Comparison of ENCODE assay signal across 8 cellular contexts in genomic region chr7:42691030-42691639, GRCh38.
A peak's percentile ranks its signal among the peaks of the same experiment; 100 is the strongest.
DNase-seq lines count a peak whose midpoint lies in the region; ATAC-seq and TF ChIP-seq lines count a peak whose summit lies in the region.

No MANE protein-coding gene starts in this region.

- 60 to 65% (median 61%) methylated on average over 8 of the region's 8 CpGs for WGBS in psoas muscle, 3 donors

- DNase-seq in DMS 273 (lab: John Stamatoyannopoulos, UW; ENCODE audit: unreplicated experiment), result peak; percentile 44
- DNase-seq in DMS 273 treated with DMSO at 0.1 percent for 48 hours (lab: John Stamatoyannopoulos, UW), result no peak
- DNase-seq in Panc1 (ENCODE audit: low read depth, low spot score), result no peak
- peak; percentile 77 for DNase-seq in fibroblast of the aortic adventitia (ENCODE audit: low read depth)
- DNase-seq in psoas muscle, result no peak
- DNase-seq in occipital lobe (lab: John Stamatoyannopoulos, UW), result no peak
- DNase-seq in stimulated activated CD4-positive, alpha-beta T cell treated with anti-CD3 and anti-CD28 coated beads, Interleukin-4, amount 100 ng/mL, for 4 hours, result no peak
- no peak for DNase-seq in activated CD4-positive, alpha-beta T cell treated with anti-CD3 and anti-CD28 coated beads, Interleukin-2, amount 50 U/mL, for 1 hour

- no TSS peak for BruUV-seq in Panc1 (replicated peaks; lab: Mats Ljungman, UMichigan)

- CTCF ChIA-PET in Panc1 (lab: Charles Lee), result interaction anchor here (1.1 kb wide), 1 partner anchor 750 kb away, joined by 3 read pairs; no protein-coding TSS in a partner anchor

- POLR2A ChIA-PET in Panc1 (lab: Charles Lee), result no interaction called here

- no peaks in the 10 kb centered on the region for H3K9me3 ChIP-seq in Panc1 (ENCODE audit: control insufficient read depth, insufficient read depth, low read depth, low read length)
- no peaks in the 10 kb centered on the region for H3K9me3 ChIP-seq in psoas muscle

- ATAC-seq in Panc1, result peak; percentile 86
- peak in 1 of 4 donors; percentile 40 for ATAC-seq in psoas muscle

- H3K27me3 ChIP-seq in Panc1 (ENCODE audit: control insufficient read depth, insufficient read depth, low read length) (no peaks in the 10 kb centered on the region), psoas muscle (ENCODE audit: insufficient read depth in 3 of 3, low read length in 2 of 3) (no peaks in the 10 kb centered on the region)

- H3K36me3 ChIP-seq in Panc1 (ENCODE audit: control insufficient read depth, insufficient read depth, low read length) (no peaks in the 10 kb centered on the region), psoas muscle (ENCODE audit: insufficient read depth in 1 of 2, low read depth in 1 of 2) (no peaks in the 10 kb centered on the region)

- H3K27ac ChIP-seq in Panc1 (ENCODE audit: low read length), result no peak overlapping the region
- H3K27ac ChIP-seq in psoas muscle, result no peak overlapping the region

- in situ Hi-C loops in Panc1 (cut with HindIII; ENCODE audit: low pct_unique_long_range_greater_than_20kb, low sequenced_read_pairs), result no loop called here

- H3K4me1 ChIP-seq in Panc1 (ENCODE audit: control insufficient read depth, insufficient read depth, low read length) (no peaks in the 10 kb centered on the region), psoas muscle (no peaks in the 10 kb centered on the region)

- peak; percentile 69 for TF ChIP-seq CTCF in Panc1 (IDR thresholded peaks at IDR 0.05)
- peak; percentile 77 for TF ChIP-seq CTCF in fibroblast of the aortic adventitia (IDR thresholded peaks at IDR 0.05; ENCODE audit: insufficient read depth, low read length)
- peak; percentile 31 for TF ChIP-seq CTCF in psoas muscle (IDR thresholded peaks at IDR 0.05)

- H3K4me3 ChIP-seq in Panc1 (ENCODE audit: low read depth in 2 of 2, low read length in 2 of 2) (no peak overlapping the region), fibroblast of the aortic adventitia (ENCODE audit: low read depth, low read length) (no peak overlapping the region), psoas muscle (no peak overlapping the region)

- intact Hi-C loops in Panc1 (cut with micrococcal nuclease; ENCODE audit: unreplicated experiment), result loop anchor here (1.0 to 10.0 kb wide), 2 partner anchors 716 to 749 kb away; no protein-coding TSS in a partner anchor
- intact Hi-C loops in psoas muscle (cut with DNase I), result no loop called here

Comparison
In these comparisons a context has a peak if more than half of its experiments do, and no peak if none do; other contexts are left out.
1. DNase-seq: peak in DMS 273 (single experiment) and fibroblast of the aortic adventitia (single experiment); none in DMS 273 treated with DMSO at 0.1 percent for 48 hours (single experiment), Panc1 (single experiment), psoas muscle (0 of 2), occipital lobe (single experiment), stimulated activated CD4-positive, alpha-beta T cell treated with anti-CD3 and anti-CD28 coated beads, Interleukin-4, amount 100 ng/mL, for 4 hours (0 of 2) and activated CD4-positive, alpha-beta T cell treated with anti-CD3 and anti-CD28 coated beads, Interleukin-2, amount 50 U/mL, for 1 hour (single experiment).
2. Peak in every context shown above with its lines, with median percentiles within 50 percentile points of each other: CTCF ChIP-seq.